Comparison of ENCODE assay signal across 11 cellular contexts in genomic region chrX:120358687-120359086, GRCh38. TPM values are rescaled to one million over a fixed set of nuclear protein-coding genes. Genes with fewer than 3 reads are reported as not detected.
DNase-seq lines count a peak whose midpoint lies in the region; ATAC-seq and TF ChIP-seq lines count a peak whose summit lies in the region.
"Had no signal": no experiment of that assay in that cellular context is flagged by ENCODE, and none has a peak within 500 bp of the region (broad histone marks: within the 10 kb centered on the region; RNA-seq: fewer than 3 reads in every experiment).

No MANE protein-coding gene starts in this region.

- ATAC-seq in HG02938 (IDR thresholded peaks at IDR 0.05; ENCODE audit: unreplicated experiment): no peak
- no peak for ATAC-seq in GM21723 (IDR thresholded peaks at IDR 0.05; ENCODE audit: unreplicated experiment)
- no peak for ATAC-seq in lower lobe of right lung
- ATAC-seq: psoas muscle had no signal

- no peaks in the 10 kb centered on the region for H3K4me1 ChIP-seq in lower lobe of right lung

- H3K9me3 ChIP-seq in lower lobe of right lung: no peaks in the 10 kb centered on the region
- H3K9me3 ChIP-seq: psoas muscle, thoracic aorta had no signal

- TF ChIP-seq CTCF in fibroblast of mammary gland (conservative IDR thresholded peaks at IDR 0.05; ENCODE audit: control insufficient read depth, insufficient read depth, low read depth, low read length) (no peak), lower lobe of right lung (IDR thresholded peaks at IDR 0.05) (no peak)

- peak; percentile 66 for DNase-seq in activated CD4-positive, alpha-beta T cell treated with anti-CD3 and anti-CD28 coated beads for 48 hours
- DNase-seq in activated CD4-positive, alpha-beta T cell treated with anti-CD3 and anti-CD28 coated beads, Interleukin-2, amount 50 U/mL, for 1 hour: no peak
- peak; percentile 6 for DNase-seq in NCI-H82 treated with DMSO at 0.1 percent for 48 hours (lab: John Stamatoyannopoulos, UW; ENCODE audit: unreplicated experiment)
- DNase-seq in fibroblast of mammary gland (ENCODE audit: low read depth): peak; percentile 35
- DNase-seq in stimulated activated CD4-positive, alpha-beta T cell treated with anti-CD3 and anti-CD28 coated beads, TNF-alpha, amount 100 ng/mL, for 4 hours (ENCODE audit: low read depth in 3 of 3): peak in 2 of 3 experiments; percentile 1 to 7
- no peak for DNase-seq in lower lobe of right lung
- DNase-seq: MV-4-11, psoas muscle had no signal

- no peaks in the 10 kb centered on the region for H3K27me3 ChIP-seq in lower lobe of right lung (ENCODE audit: low read depth)

- no peak overlapping the region for H3K4me3 ChIP-seq in fibroblast of mammary gland (ENCODE audit: control insufficient read depth, low read depth, low read length)
- no peak overlapping the region for H3K4me3 ChIP-seq in lower lobe of right lung
- H3K4me3 ChIP-seq: psoas muscle, thoracic aorta had no signal

- intact Hi-C loops in lower lobe of right lung (cut with DNase I): no loop called here

- no peak overlapping the region for H3K27ac ChIP-seq in lower lobe of right lung
- H3K27ac ChIP-seq: psoas muscle, thoracic aorta had no signal

- H3K36me3 ChIP-seq in lower lobe of right lung: no peaks in the 10 kb centered on the region
- H3K36me3 ChIP-seq: thoracic aorta had no signal

RNA-seq across cellular contexts. Expression of gene ATP1B4, which starts 3.2 kb away (rescaled TPM):
- total RNA-seq in lower lobe of right lung: not detected
- total RNA-seq: thoracic aorta had no signal

RNA-seq across cellular contexts. Expression of gene TMEM255A, which starts 47.4 kb away (rescaled TPM):
- 2.7 TPM for total RNA-seq in lower lobe of right lung

Comparison
In these comparisons a context has a peak if more than half of its experiments do, and no peak if none do; other contexts are left out.
1. DNase-seq: peak in activated CD4-positive, alpha-beta T cell treated with anti-CD3 and anti-CD28 coated beads for 48 hours (single experiment), NCI-H82 treated with DMSO at 0.1 percent for 48 hours (single experiment), fibroblast of mammary gland (single experiment) and stimulated activated CD4-positive, alpha-beta T cell treated with anti-CD3 and anti-CD28 coated beads, TNF-alpha, amount 100 ng/mL, for 4 hours (2 of 3); none in activated CD4-positive, alpha-beta T cell treated with anti-CD3 and anti-CD28 coated beads, Interleukin-2, amount 50 U/mL, for 1 hour (single experiment) and lower lobe of right lung (single experiment).